1 cellular context compared by ENCODE assay signal in the genomic region with DNA sequence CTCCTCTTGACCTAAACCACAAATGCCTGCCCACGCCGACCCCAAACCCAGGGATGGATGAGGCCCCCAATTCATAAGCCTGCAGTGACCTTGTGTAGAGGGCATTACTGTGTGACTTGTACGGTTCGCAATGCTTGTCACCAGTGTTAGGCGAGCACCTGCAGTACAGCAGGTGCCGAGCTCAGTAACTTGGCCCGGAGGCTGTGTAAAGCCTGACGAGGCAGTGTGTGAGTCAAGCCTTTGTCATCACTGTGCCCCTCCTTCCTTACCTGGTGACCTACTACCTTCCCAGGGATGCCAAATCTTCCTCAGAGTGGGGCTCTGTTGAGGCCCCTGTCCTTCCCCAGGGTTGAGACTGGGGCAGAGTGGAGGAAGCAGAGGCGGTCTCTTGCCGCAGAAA.
TF ChIP-seq lines count a peak whose summit lies in the region.

No MANE protein-coding gene starts in this region.

TF ChIP-seq in SK-N-SH, 30 proteins besides CTCF, POLR2A, EP300 and RAD21:
- TF ChIP-seq, protein P1, sequence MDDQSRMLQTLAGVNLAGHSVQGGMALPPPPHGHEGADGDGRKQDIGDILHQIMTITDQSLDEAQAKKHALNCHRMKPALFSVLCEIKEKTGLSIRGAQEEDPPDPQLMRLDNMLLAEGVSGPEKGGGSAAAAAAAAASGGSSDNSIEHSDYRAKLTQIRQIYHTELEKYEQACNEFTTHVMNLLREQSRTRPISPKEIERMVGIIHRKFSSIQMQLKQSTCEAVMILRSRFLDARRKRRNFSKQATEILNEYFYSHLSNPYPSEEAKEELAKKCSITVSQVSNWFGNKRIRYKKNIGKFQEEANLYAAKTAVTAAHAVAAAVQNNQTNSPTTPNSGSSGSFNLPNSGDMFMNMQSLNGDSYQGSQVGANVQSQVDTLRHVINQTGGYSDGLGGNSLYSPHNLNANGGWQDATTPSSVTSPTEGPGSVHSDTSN (IDR thresholded peaks at IDR 0.05) = no peak
- TF ChIP-seq NFIC (IDR thresholded peaks at IDR 0.05; ENCODE audit: borderline replicate concordance) (no peak), GABPA (IDR thresholded peaks at IDR 0.05; ENCODE audit: low read depth) (no peak), POLR2AphosphoS5 (IDR thresholded peaks at IDR 0.05; ENCODE audit: low read depth, low read length) (no peak), FOXM1 (IDR thresholded peaks at IDR 0.05; ENCODE audit: low read depth) (no peak), MEF2A (IDR thresholded peaks at IDR 0.05; ENCODE audit: borderline replicate concordance, low read depth) (no peak), GATA2 (CRISPR knock-in tag; IDR thresholded peaks at IDR 0.05) (no peak), YY1 (IDR thresholded peaks at IDR 0.05; ENCODE audit: low read depth) (no peak), CHD2 (IDR thresholded peaks at IDR 0.05; ENCODE audit: low read length, partially characterized antibody) (no peak), NRF1 (IDR thresholded peaks at IDR 0.05; ENCODE audit: low read depth, low read length) (no peak), MXI1 (IDR thresholded peaks at IDR 0.05; ENCODE audit: low read depth, low read length) (no peak), TCF12 (IDR thresholded peaks at IDR 0.05) (no peak), RCOR1 (IDR thresholded peaks at IDR 0.05; ENCODE audit: low read length) (no peak), SIN3A (IDR thresholded peaks at IDR 0.05; ENCODE audit: borderline replicate concordance, low read depth, low read length) (no peak), USF1 (IDR thresholded peaks at IDR 0.05; ENCODE audit: borderline replicate concordance, low read depth) (no peak)
- TF ChIP-seq, protein P2, sequence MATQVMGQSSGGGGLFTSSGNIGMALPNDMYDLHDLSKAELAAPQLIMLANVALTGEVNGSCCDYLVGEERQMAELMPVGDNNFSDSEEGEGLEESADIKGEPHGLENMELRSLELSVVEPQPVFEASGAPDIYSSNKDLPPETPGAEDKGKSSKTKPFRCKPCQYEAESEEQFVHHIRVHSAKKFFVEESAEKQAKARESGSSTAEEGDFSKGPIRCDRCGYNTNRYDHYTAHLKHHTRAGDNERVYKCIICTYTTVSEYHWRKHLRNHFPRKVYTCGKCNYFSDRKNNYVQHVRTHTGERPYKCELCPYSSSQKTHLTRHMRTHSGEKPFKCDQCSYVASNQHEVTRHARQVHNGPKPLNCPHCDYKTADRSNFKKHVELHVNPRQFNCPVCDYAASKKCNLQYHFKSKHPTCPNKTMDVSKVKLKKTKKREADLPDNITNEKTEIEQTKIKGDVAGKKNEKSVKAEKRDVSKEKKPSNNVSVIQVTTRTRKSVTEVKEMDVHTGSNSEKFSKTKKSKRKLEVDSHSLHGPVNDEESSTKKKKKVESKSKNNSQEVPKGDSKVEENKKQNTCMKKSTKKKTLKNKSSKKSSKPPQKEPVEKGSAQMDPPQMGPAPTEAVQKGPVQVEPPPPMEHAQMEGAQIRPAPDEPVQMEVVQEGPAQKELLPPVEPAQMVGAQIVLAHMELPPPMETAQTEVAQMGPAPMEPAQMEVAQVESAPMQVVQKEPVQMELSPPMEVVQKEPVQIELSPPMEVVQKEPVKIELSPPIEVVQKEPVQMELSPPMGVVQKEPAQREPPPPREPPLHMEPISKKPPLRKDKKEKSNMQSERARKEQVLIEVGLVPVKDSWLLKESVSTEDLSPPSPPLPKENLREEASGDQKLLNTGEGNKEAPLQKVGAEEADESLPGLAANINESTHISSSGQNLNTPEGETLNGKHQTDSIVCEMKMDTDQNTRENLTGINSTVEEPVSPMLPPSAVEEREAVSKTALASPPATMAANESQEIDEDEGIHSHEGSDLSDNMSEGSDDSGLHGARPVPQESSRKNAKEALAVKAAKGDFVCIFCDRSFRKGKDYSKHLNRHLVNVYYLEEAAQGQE (IDR thresholded peaks at IDR 0.05; ENCODE audit: low read depth, low read length) = no peak
TF ChIP-seq in SK-N-SH: peak in this region for 0.
